In genomic region chr19:40923934-40924391, GRCh38 we compare ENCODE assay signal across 20 cellular contexts. TPM values are rescaled to one million over a fixed set of nuclear protein-coding genes. Genes with fewer than 3 reads are reported as not detected.
DNase-seq lines count a peak whose midpoint lies in the region; ATAC-seq, FAIRE-seq and TF ChIP-seq lines count a peak whose summit lies in the region.
"Had no signal": no experiment of that assay in that cellular context is flagged by ENCODE, and none has a peak within 500 bp of the region (broad histone marks: within the 10 kb centered on the region; RNA-seq: fewer than 3 reads in every experiment).

No MANE protein-coding gene starts in this region.

- TF ChIP-seq POLR2A in ovary (IDR thresholded peaks at IDR 0.05), result no peak
- no peak for TF ChIP-seq POLR2A in spleen (IDR thresholded peaks at IDR 0.05)

- H3K4me1 Mint-ChIP-seq in endodermal cell, result peaks cover 52% of the 10 kb centered on the region
- H3K4me1 Mint-ChIP-seq: CD4-positive, CD25-positive, alpha-beta regulatory T cell had no signal

- H3K4me1 ChIP-seq in HEK293 (ENCODE audit: control insufficient read depth, insufficient read depth, low read length) (peaks cover 22% of the 10 kb centered on the region), endodermal cell (ENCODE audit: control insufficient read depth, insufficient read depth, low read length) (peaks cover 16% of the 10 kb centered on the region), lung (ENCODE audit: control insufficient read depth in 2 of 2, insufficient read depth in 2 of 2, low read length in 2 of 2) (no peaks in the 10 kb centered on the region), small intestine (ENCODE audit: control insufficient read depth in 2 of 2, insufficient read depth in 1 of 2, low read depth in 1 of 2, low read length in 1 of 2) (peaks cover 0 to 2% of the 10 kb centered on the region in 2 donors), ovary (ENCODE audit: insufficient read depth) (peaks cover 15% of the 10 kb centered on the region), spleen (no peaks in the 10 kb centered on the region)

- H3K27me3 ChIP-seq in endodermal cell (ENCODE audit: control insufficient read depth, insufficient read depth, low read length, poor library complexity, severe bottlenecking), result no peaks in the 10 kb centered on the region
- H3K27me3 ChIP-seq in lung (ENCODE audit: control insufficient read depth, insufficient read depth), result no peaks in the 10 kb centered on the region
- no peaks in the 10 kb centered on the region for H3K27me3 ChIP-seq in small intestine (ENCODE audit: control insufficient read depth in 2 of 2, insufficient read depth in 2 of 2, low read length in 2 of 2)
- no peaks in the 10 kb centered on the region for H3K27me3 ChIP-seq in ovary
- peaks cover 0 to 22% (median 0%) of the 10 kb centered on the region in 7 donors for H3K27me3 ChIP-seq in spleen (replicated peaks in 1 of 7)

- TF ChIP-seq EP300 in ovary (IDR thresholded peaks at IDR 0.05), result no peak

- DNase-seq in endodermal cell (peak; percentile 26), lung (ENCODE audit: low spot score) (peak; percentile 79), small intestine (peak; percentile 92), ovary (no peak), T-helper 9 cell (no peak), NCI-H1694 treated with DMSO at 0.1 percent for 48 hours (lab: John Stamatoyannopoulos, UW) (no peak), spleen (no peak)
- DNase-seq: ACHN; AML-193; CD4-positive, CD25-positive, alpha-beta regulatory T cell; DMS53; KG1; NCI-H1436; NCI-H2029 treated with DMSO at 0.1 percent for 48 hours; NCI-H2171 treated with DMSO at 0.1 percent for 48 hours; NCI-H446 treated with DMSO at 0.1 percent for 48 hours; NK-92 treated with Interleukin-12 subunit alpha and Interleukin-12 subunit beta, amount 100 ng/mL, for 24 hours had no signal

- 94% methylated on average over 3 to 7 of the region's 7 CpGs for WGBS in endodermal cell (ENCODE audit: insufficient coverage in 1 of 2, insufficient read length in 1 of 2), 2 experiments
- WGBS in lung, 2 donors, result 55 to 59% methylated on average over 7 of the region's 7 CpGs
- 34 to 58% (median 47%) methylated on average over 7 of the region's 7 CpGs for WGBS in small intestine, 3 donors
- WGBS in ovary, 3 donors, result 82 to 90% (median 88%) methylated on average over 7 of the region's 7 CpGs
- WGBS in spleen, 5 donors, result 69 to 80% (median 74%) methylated on average over 7 of the region's 7 CpGs

- no peak overlapping the region for H3K9ac ChIP-seq in endodermal cell (ENCODE audit: extremely low read depth, low read length, poor library complexity, severe bottlenecking)

- H3K27ac ChIP-seq in HEK293 (ENCODE audit: extremely low read depth, low read depth, low read length), result no peak overlapping the region
- no peak overlapping the region for H3K27ac ChIP-seq in endodermal cell (ENCODE audit: low read depth, low read length)
- peak overlapping the region in 1 of 2 donors; percentile 75 for H3K27ac ChIP-seq in lung (ENCODE audit: low read depth in 1 of 2, low read length in 1 of 2)
- peak overlapping the region in 1 of 2 donors; percentile 76 for H3K27ac ChIP-seq in small intestine (ENCODE audit: low read depth in 1 of 2, low read length in 1 of 2)
- H3K27ac ChIP-seq in ovary, result no peak overlapping the region
- no peak overlapping the region for H3K27ac ChIP-seq in spleen
- H3K27ac ChIP-seq: RWPE1 had no signal

- no peaks in the 10 kb centered on the region for H3K36me3 ChIP-seq in HEK293 (ENCODE audit: control insufficient read depth in 2 of 2, insufficient read depth in 1 of 2, low read length in 2 of 2)
- H3K36me3 ChIP-seq in endodermal cell (ENCODE audit: control insufficient read depth, insufficient read depth, low read length), result no peaks in the 10 kb centered on the region
- H3K36me3 ChIP-seq in lung (ENCODE audit: control insufficient read depth in 2 of 2, insufficient read depth in 2 of 2, low read length in 2 of 2), result no peaks in the 10 kb centered on the region
- H3K36me3 ChIP-seq in small intestine (ENCODE audit: control insufficient read depth in 2 of 2, insufficient read depth in 2 of 2, low read length in 2 of 2), result no peaks in the 10 kb centered on the region
- H3K36me3 ChIP-seq in ovary, result no peaks in the 10 kb centered on the region
- no peaks in the 10 kb centered on the region for H3K36me3 ChIP-seq in spleen

- CTCF ChIA-PET in HEK293 (lab: Yijun Ruan, JAX), result interaction anchor here (0.6 to 6.3 kb wide), 6 partner anchors 9 to 289 kb away, joined by 3 to 36 read pairs (median 3); no protein-coding TSS in a partner anchor

- no peaks in the 10 kb centered on the region for H3K36me3 Mint-ChIP-seq in endodermal cell (ENCODE audit: low read depth)
- H3K36me3 Mint-ChIP-seq: CD4-positive, CD25-positive, alpha-beta regulatory T cell had no signal

- no peak overlapping the region for H3K4me3 Mint-ChIP-seq in endodermal cell
- H3K4me3 Mint-ChIP-seq: CD4-positive, CD25-positive, alpha-beta regulatory T cell had no signal

- TF ChIP-seq CTCF in HEK293 (tag by site-specific recombination; IDR thresholded peaks at IDR 0.05) (no peak), endodermal cell (conservative IDR thresholded peaks at IDR 0.05) (no peak), lung (IDR thresholded peaks at IDR 0.05; ENCODE audit: control extremely low read depth, extremely low read depth) (no peak), ovary (IDR thresholded peaks at IDR 0.05) (no peak), spleen (IDR thresholded peaks at IDR 0.05 in 8 of 11, conservative IDR thresholded peaks at IDR 0.05 in 3 of 11) (no peak)

- H3K27me3 Mint-ChIP-seq in endodermal cell (ENCODE audit: insufficient read depth), result peaks cover 33% of the 10 kb centered on the region

- FAIRE-seq in small intestine (lab: Jason Lieb, UNC), result no peak

- peaks cover 22% of the 10 kb centered on the region for H3K9me3 Mint-ChIP-seq in endodermal cell

- H3K9me3 ChIP-seq in HEK293 (ENCODE audit: control insufficient read depth, insufficient read depth, low read depth, low read length) (no peaks in the 10 kb centered on the region), endodermal cell (ENCODE audit: control insufficient read depth, low read length) (peaks cover 29% of the 10 kb centered on the region), lung (ENCODE audit: control insufficient read depth in 2 of 2, insufficient read depth in 1 of 2, low read length in 1 of 2) (peaks cover 0 to 3% of the 10 kb centered on the region in 2 donors), small intestine (ENCODE audit: control insufficient read depth, low read depth) (no peaks in the 10 kb centered on the region), ovary (no peaks in the 10 kb centered on the region), spleen (peaks cover 0 to 25% (median 21%) of the 10 kb centered on the region in 8 donors)

- H3K4me3 ChIP-seq in HEK293 (ENCODE audit: low read depth, low read length) (no peak overlapping the region), endodermal cell (ENCODE audit: low read length) (peak overlapping the region; percentile 8), lung (peak overlapping the region; percentile 43), small intestine (ENCODE audit: low read depth in 1 of 2, low read length in 2 of 2) (no peak overlapping the region), ovary (no peak overlapping the region), spleen (no peak overlapping the region)

- intact Hi-C loops in ovary (cut with DNase I), result loop anchor here in 1 of 4 donors (10.0 kb wide), 1 partner anchor 59 kb away; no protein-coding TSS in a partner anchor
- intact Hi-C loops in spleen (cut with DNase I; ENCODE audit: low total_unique reads), result no loop called here

- POLR2A ChIA-PET in HEK293 (lab: Yijun Ruan, JAX), result interaction anchor here (0.6 kb wide), 2 partner anchors 90 to 227 kb away, joined by 3 to 4 read pairs; no protein-coding TSS in a partner anchor

- peak; percentile 70 for ATAC-seq in lung (ENCODE audit: insufficient read depth, low FRiP score)
- ATAC-seq: HCT116 had no signal

- no peak overlapping the region for H3K27ac Mint-ChIP-seq in endodermal cell
- H3K27ac Mint-ChIP-seq: CD4-positive, CD25-positive, alpha-beta regulatory T cell had no signal

RNA-seq across cellular contexts. Expression of gene CYP2A7, which starts 41.9 kb away (rescaled TPM):
- total RNA-seq in endodermal cell (not detected), lung (1 to 10 TPM in 1 of 2 donors, not detected in 1; 1.6 TPM), ovary (1 to 10 TPM in 1 of 7 donors, under 1 TPM in 3, not detected in 3; 0.45 to 1.6 (median 0.69) TPM), spleen (not detected)
- not detected for polyA plus RNA-seq in endodermal cell (2013, experiment 1 of 2)
- polyA plus RNA-seq in endodermal cell (2013, experiment 2 of 2), result not detected
- polyA plus RNA-seq in lung (under 1 TPM; 0.11 to 0.14 TPM), small intestine (under 1 TPM in 1 of 3 donors, not detected in 2; 0.13 TPM), ovary (under 1 TPM; 0.37 to 0.67 TPM), spleen (not detected)
- total RNA-seq: CD4-positive, CD25-positive, alpha-beta regulatory T cell had no signal
- polyA plus RNA-seq: CD4-positive, CD25-positive, alpha-beta regulatory T cell had no signal

Comparison
In these comparisons a context has a peak if more than half of its experiments do, and no peak if none do; other contexts are left out.
1. H3K4me3 ChIP-seq: peak in endodermal cell (single experiment) and lung (single experiment); none in HEK293 (single experiment), small intestine (0 of 2), ovary (single experiment) and spleen (0 of 8).
2. DNase-seq: peak in endodermal cell (single experiment), lung (single experiment) and small intestine (single experiment); none in ovary (0 of 5), T-helper 9 cell (single experiment), NCI-H1694 treated with DMSO at 0.1 percent for 48 hours (single experiment) and spleen (single experiment).